8 cellular contexts compared by ENCODE assay signal in genomic region chr1:30908446-30908885, GRCh38. TPM values are rescaled to one million over a fixed set of nuclear protein-coding genes. Genes with fewer than 3 reads are reported as not detected.
DNase-seq lines count a peak whose midpoint lies in the region; ATAC-seq, FAIRE-seq and TF ChIP-seq lines count a peak whose summit lies in the region.

SDC3 (minus strand) TSS chr1:30908758; CDS start chr1:30908586, 172 bp downstream.

- intact Hi-C loops in CD4-positive, alpha-beta T cell (cut with DNase I, micrococcal nuclease), result no loop called here

- ATAC-seq in CD4-positive, alpha-beta T cell (ENCODE audit: poor library complexity), result peak; percentile 77
- peak; percentile 45 for ATAC-seq in stimulated activated memory B cell treated with anti-CD40 and anti-IgM and Interleukin-4, amounts not matched to agents 10 μg/mL and 1 μg/mL and 100 μg/mL, for 72 hours
- ATAC-seq in GM18867 (IDR thresholded peaks at IDR 0.05; ENCODE audit: unreplicated experiment), result no peak

- H3K4me3 Mint-ChIP-seq in CD4-positive, alpha-beta T cell, result peak within 1 kb of the TSS; percentile 90
- H3K4me3 Mint-ChIP-seq in brain, result peak within 1 kb of the TSS; percentile 92 to 99 (median 95)
- H3K4me3 Mint-ChIP-seq in stimulated activated memory B cell treated with anti-CD40 and anti-IgM and Interleukin-4, amounts not matched to agents 10 μg/mL and 1 μg/mL and 100 μg/mL, for 72 hours, result peak within 1 kb of the TSS; percentile 83

- no peaks in the 10 kb centered on the region for H3K9me1 ChIP-seq in keratinocyte (ENCODE audit: control insufficient read depth, extremely low read depth, insufficient read depth, low read length)

- no peaks in the 10 kb centered on the region for H3K9me3 ChIP-seq in CD4-positive, alpha-beta T cell (ENCODE audit: control insufficient read depth, low read length)
- no peaks in the 10 kb centered on the region for H3K9me3 ChIP-seq in keratinocyte (ENCODE audit: control insufficient read depth, low read depth, low read length)

- peak within 1 kb of the TSS; percentile 61 to 67 (median 64) for H3K4me3 ChIP-seq in keratinocyte (ENCODE audit: control insufficient read depth in 2 of 3, extremely low read depth in 1 of 3, insufficient read depth in 2 of 3, low read depth in 1 of 3, low read length in 3 of 3)

- no peaks in the 10 kb centered on the region for H3K9me3 Mint-ChIP-seq in CD4-positive, alpha-beta T cell
- peaks cover 0 to 6% (median 0%) of the 10 kb centered on the region in 5 experiments for H3K9me3 Mint-ChIP-seq in brain
- no peaks in the 10 kb centered on the region for H3K9me3 Mint-ChIP-seq in stimulated activated memory B cell treated with anti-CD40 and anti-IgM and Interleukin-4, amounts not matched to agents 10 μg/mL and 1 μg/mL and 100 μg/mL, for 72 hours

- peak within 1 kb of the TSS; percentile 70 for H2AFZ ChIP-seq in keratinocyte (ENCODE audit: control insufficient read depth, low read length)

- POLR2A ChIA-PET in CD4-positive, alpha-beta T cell (lab: Charles Lee), result interaction anchor here (0.6 kb wide), 1 partner anchor 354 kb away, joined by 5 read pairs; no protein-coding TSS in a partner anchor

- H3K9ac ChIP-seq in keratinocyte (ENCODE audit: control insufficient read depth, extremely low read depth, insufficient read depth, low read length), result peak within 1 kb of the TSS; percentile 60

- peaks cover 7% of the 10 kb centered on the region for H4K20me1 ChIP-seq in keratinocyte (ENCODE audit: control insufficient read depth, extremely low read depth, insufficient read depth, low read length)

- peaks cover 4% of the 10 kb centered on the region for H3K79me2 ChIP-seq in keratinocyte (ENCODE audit: control insufficient read depth, insufficient read depth, low read length)

- peaks cover 23% of the 10 kb centered on the region for H3K27me3 ChIP-seq in CD4-positive, alpha-beta T cell (ENCODE audit: control insufficient read depth, insufficient read depth, low read length)
- peaks cover 6% of the 10 kb centered on the region for H3K27me3 ChIP-seq in keratinocyte (ENCODE audit: control insufficient read depth, extremely low read depth, insufficient read depth, low read length)

- peak in 2 of 10 experiments; percentile 12 to 19 for DNase-seq in CD4-positive, alpha-beta T cell
- no peak for DNase-seq in LHCN-M2 (ENCODE audit: low read depth)
- no peak for DNase-seq in keratinocyte (ENCODE audit: low read depth, low spot score)
- no peak for DNase-seq in hepatic stellate cell (ENCODE audit: low spot score)
- DNase-seq in amniotic stem cell (lab: John Stamatoyannopoulos, UW), result no peak

- dilution Hi-C loops in keratinocyte (cut with MboI; ENCODE audit: extremely low pct_ligation_motif_present, low sequenced_read_pairs), result loop anchor here (25.0 kb wide), 1 partner anchor 96 kb away; no protein-coding TSS in a partner anchor

- H3K36me3 Mint-ChIP-seq in CD4-positive, alpha-beta T cell (ENCODE audit: low read depth), result no peaks in the 10 kb centered on the region
- no peaks in the 10 kb centered on the region for H3K36me3 Mint-ChIP-seq in brain
- H3K36me3 Mint-ChIP-seq in stimulated activated memory B cell treated with anti-CD40 and anti-IgM and Interleukin-4, amounts not matched to agents 10 μg/mL and 1 μg/mL and 100 μg/mL, for 72 hours, result no peaks in the 10 kb centered on the region

- peak within 1 kb of the TSS; percentile 79 for H3K4me2 ChIP-seq in keratinocyte (ENCODE audit: control insufficient read depth, extremely low read depth, insufficient read depth, low read depth, low read length)

- CTCF ChIA-PET in CD4-positive, alpha-beta T cell (lab: Charles Lee), result no interaction called here

- no peak for FAIRE-seq in keratinocyte (lab: Jason Lieb, UNC)

- H3K4me1 ChIP-seq in keratinocyte (ENCODE audit: control insufficient read depth, extremely low read depth, insufficient read depth, low read length), result peaks cover 28% of the 10 kb centered on the region

- no peak for TF ChIP-seq CTCF in CD4-positive, alpha-beta T cell (IDR thresholded peaks at IDR 0.05)
- TF ChIP-seq CTCF in brain (conservative IDR thresholded peaks at IDR 0.05) (no peak), keratinocyte (optimal IDR thresholded peaks at IDR 0.05 in 1 of 3, IDR thresholded peaks at IDR 0.05 in 1 of 3, conservative IDR thresholded peaks at IDR 0.05 in 1 of 3; ENCODE audit: extremely low read depth in 1 of 3, insufficient read depth in 2 of 3, low read length in 3 of 3) (no peak)

- peaks cover 16% of the 10 kb centered on the region for H3K4me1 Mint-ChIP-seq in CD4-positive, alpha-beta T cell (ENCODE audit: low read depth)
- H3K4me1 Mint-ChIP-seq in brain, result peaks cover 62% of the 10 kb centered on the region
- H3K4me1 Mint-ChIP-seq in stimulated activated memory B cell treated with anti-CD40 and anti-IgM and Interleukin-4, amounts not matched to agents 10 μg/mL and 1 μg/mL and 100 μg/mL, for 72 hours, result peaks cover 42% of the 10 kb centered on the region

- no peak within 1 kb of the TSS for H3K27ac Mint-ChIP-seq in CD4-positive, alpha-beta T cell
- H3K27ac Mint-ChIP-seq in brain, result peak within 1 kb of the TSS; percentile 92 to 98 (median 97)
- peak within 1 kb of the TSS; percentile 54 for H3K27ac Mint-ChIP-seq in stimulated activated memory B cell treated with anti-CD40 and anti-IgM and Interleukin-4, amounts not matched to agents 10 μg/mL and 1 μg/mL and 100 μg/mL, for 72 hours

- H3K27me3 Mint-ChIP-seq in CD4-positive, alpha-beta T cell, result peaks cover 48% of the 10 kb centered on the region
- H3K27me3 Mint-ChIP-seq in brain, result peaks cover 28% of the 10 kb centered on the region
- H3K27me3 Mint-ChIP-seq in stimulated activated memory B cell treated with anti-CD40 and anti-IgM and Interleukin-4, amounts not matched to agents 10 μg/mL and 1 μg/mL and 100 μg/mL, for 72 hours, result peaks cover 72% of the 10 kb centered on the region

- H3K36me3 ChIP-seq in keratinocyte (ENCODE audit: control insufficient read depth in 2 of 2, extremely low read depth in 1 of 2, insufficient read depth in 2 of 2, low read length in 2 of 2), result no peaks in the 10 kb centered on the region

- H3K27ac ChIP-seq in CD4-positive, alpha-beta T cell (ENCODE audit: low read depth, low read length), result no peak within 1 kb of the TSS
- H3K27ac ChIP-seq in keratinocyte (ENCODE audit: control insufficient read depth, insufficient read depth, low read length), result no peak within 1 kb of the TSS

RNA-seq across cellular contexts. Expression of gene SDC3, which starts in this region (rescaled TPM):
- under 1 TPM in 1 of 2 experiments, not detected in 1; 0.14 TPM for total RNA-seq in CD4-positive, alpha-beta T cell
- total RNA-seq in LHCN-M2 (2014; rRNA removed), result 33.0 and 39.8 TPM in 2 replicates
- polyA plus RNA-seq in LHCN-M2 (2012), result 45.9 TPM
- polyA plus RNA-seq in brain (ENCODE audit: insufficient read depth, low read depth, low replicate concordance), result 117 TPM
- 5.6 to 14.5 TPM (median 8.8 TPM) in 3 replicates for polyA plus RNA-seq in keratinocyte
- polyA plus RNA-seq in keratinocyte (2011; ENCODE audit: low read depth), result 2.3 TPM
- polyA plus RNA-seq in keratinocyte (2011; cell fraction: cytosol; rRNA removed), result 6.1 and 13.2 TPM in 2 replicates
- 27.7 and 44.1 TPM in 2 replicates for polyA plus RNA-seq in keratinocyte (2011; cell fraction: nucleus; rRNA removed)
- 8.0 and 27.2 TPM in 2 replicates for polyA plus RNA-seq in keratinocyte (2012; ENCODE audit: low replicate concordance)
- 12.1 to 36.1 TPM (median 15.5 TPM) in 3 replicates for polyA minus RNA-seq in keratinocyte
- polyA minus RNA-seq in keratinocyte (2011; cell fraction: cytosol; rRNA and poly(A)+ RNA removed), result 26.5 TPM
- 52.3 and 57.6 TPM in 2 replicates for polyA minus RNA-seq in keratinocyte (2011; cell fraction: nucleus; rRNA and poly(A)+ RNA removed)

Comparison
In these comparisons a context has a peak if more than half of its experiments do, and no peak if none do; other contexts are left out.
1. RNA of gene SDC3 (total RNA-seq): 33.0 to 39.8 TPM in LHCN-M2; 0.14 TPM in CD4-positive, alpha-beta T cell; every median in the first group is over 10 times any median in the second.
2. Peak in ATAC-seq in CD4-positive, alpha-beta T cell; RNA of the gene not detected or under 1 TPM.
3. Peak in every context shown above with its lines, with median percentiles within 50 percentile points of each other: H3K4me3 Mint-ChIP-seq.